ENCODE assay signal across 28 cellular contexts in genomic region chr6:142675517-142675916, GRCh38.
"Had no signal": no experiment of that assay in that cellular context is flagged by ENCODE, and none has a peak within 500 bp of the region (broad histone marks: within the 10 kb centered on the region; RNA-seq: fewer than 3 reads in every experiment).

No MANE protein-coding gene starts in this region.

- H3K4me1 ChIP-seq: gastrocnemius medialis had no signal

- H3K4me3 ChIP-seq: coronary artery, gastrocnemius medialis had no signal

- ATAC-seq: activated CD4-positive, CD25-positive, alpha-beta regulatory T cell treated with anti-CD3 and anti-CD28 coated beads, Interleukin-2, amount 50 U/mL, for 24 hours; activated T-cell treated with anti-CD3 and anti-CD28 coated beads, Interleukin-2, amount 50 U/mL, for 72 hours; esophagus mucosa; foreskin keratinocyte; gastrocnemius medialis; T-helper 17 cell had no signal

- H3K27ac ChIP-seq: brain microvascular endothelial cell, coronary artery, foreskin keratinocyte, gastrocnemius medialis, WERI-Rb-1 had no signal

- H3K9me3 Mint-ChIP-seq: activated B cell treated with CpG ODN at 0.5 μM for 24 hours; central memory CD8-positive, alpha-beta T cell; endodermal cell; T-helper 2 cell treated with Interferon-gamma antibody and Interleukin-4, amounts not matched to agents 5 μg/mL and 100 μg/mL, for 36 hours had no signal

- H3K36me3 ChIP-seq: brain microvascular endothelial cell, gastrocnemius medialis, WERI-Rb-1 had no signal

- H3K27ac Mint-ChIP-seq: activated B cell treated with CpG ODN at 0.5 μM for 24 hours; activated CD4-positive, alpha-beta memory T cell treated with anti-CD3 and anti-CD28 coated beads, Interleukin-2, amount 10 ng/mL, durations not matched to agents 7 days and 5 days; activated naive CD8-positive, alpha-beta T cell; activated T-cell treated with anti-CD3 and anti-CD28 coated beads, Interleukin-2, amount 50 U/mL, for 24 hours; activated T-cell treated with anti-CD3 and anti-CD28 coated beads, Interleukin-2, amount 50 U/mL, for 72 hours; dendritic cell treated with granulocyte-macrophage colony-stimulating factor and Interleukin-4, amounts not matched to agents 40 ng/mL and 50 ng/mL, for 4 days; endodermal cell; T-helper 17 cell; T-helper 2 cell treated with Interferon-gamma antibody and Interleukin-4, amounts not matched to agents 5 μg/mL and 100 μg/mL, for 36 hours had no signal

- H3K4me1 Mint-ChIP-seq: endodermal cell had no signal

- DNase-seq: activated B cell treated with CpG ODN at 0.5 μM for 24 hours; activated CD4-positive, alpha-beta memory T cell treated with anti-CD3 and anti-CD28 coated beads, Interleukin-2, amount 10 ng/mL, durations not matched to agents 7 days and 5 days; activated CD4-positive, alpha-beta T cell treated with anti-CD3 and anti-CD28 coated beads for 48 hours; activated CD8-positive, alpha-beta memory T cell treated with anti-CD3 and anti-CD28 coated beads, Interleukin-2, amount 50 U/mL, for 48 hours; activated gamma-delta T cell treated with Interleukin-2 at 50 U/mL for 16 hours; activated naive CD4-positive, alpha-beta T cell treated with anti-CD3 and anti-CD28 coated beads, Interleukin-2, amount 50 U/mL, for 16 hours; activated naive CD4-positive, alpha-beta T cell treated with Interleukin-2 at 50 U/mL for 16 hours; activated T-cell treated with anti-CD3 and anti-CD28 coated beads for 4 hours; activated T-cell treated with anti-CD3 and anti-CD28 coated beads, Interleukin-2, amount 50 U/mL, for 24 hours; activated T-cell treated with anti-CD3 and anti-CD28 coated beads, Interleukin-2, amount 50 U/mL, for 72 hours; amniotic stem cell; brain microvascular endothelial cell; dorsolateral prefrontal cortex; effector memory CD4-positive, alpha-beta T cell; endodermal cell; foreskin keratinocyte; gastrocnemius medialis; T-helper 1 cell; T-helper 17 cell; T1000; WERI-Rb-1 had no signal

- H3K9me3 ChIP-seq: gastrocnemius medialis had no signal

- H3K4me3 Mint-ChIP-seq: activated B cell treated with CpG ODN at 0.5 μM for 24 hours; activated CD4-positive, alpha-beta memory T cell treated with anti-CD3 and anti-CD28 coated beads, Interleukin-2, amount 10 ng/mL, durations not matched to agents 7 days and 5 days; activated naive CD8-positive, alpha-beta T cell; activated T-cell treated with anti-CD3 and anti-CD28 coated beads, Interleukin-2, amount 50 U/mL, for 24 hours; activated T-cell treated with anti-CD3 and anti-CD28 coated beads, Interleukin-2, amount 50 U/mL, for 72 hours; central memory CD8-positive, alpha-beta T cell; dendritic cell treated with granulocyte-macrophage colony-stimulating factor and Interleukin-4, amounts not matched to agents 40 ng/mL and 50 ng/mL, for 4 days; endodermal cell; T-helper 17 cell; T-helper 2 cell treated with Interferon-gamma antibody and Interleukin-4, amounts not matched to agents 5 μg/mL and 100 μg/mL, for 36 hours had no signal

- H3K36me3 Mint-ChIP-seq: activated naive CD8-positive, alpha-beta T cell had no signal
